Comparison of ENCODE assay signal across 16 cellular contexts in the genomic region with DNA sequence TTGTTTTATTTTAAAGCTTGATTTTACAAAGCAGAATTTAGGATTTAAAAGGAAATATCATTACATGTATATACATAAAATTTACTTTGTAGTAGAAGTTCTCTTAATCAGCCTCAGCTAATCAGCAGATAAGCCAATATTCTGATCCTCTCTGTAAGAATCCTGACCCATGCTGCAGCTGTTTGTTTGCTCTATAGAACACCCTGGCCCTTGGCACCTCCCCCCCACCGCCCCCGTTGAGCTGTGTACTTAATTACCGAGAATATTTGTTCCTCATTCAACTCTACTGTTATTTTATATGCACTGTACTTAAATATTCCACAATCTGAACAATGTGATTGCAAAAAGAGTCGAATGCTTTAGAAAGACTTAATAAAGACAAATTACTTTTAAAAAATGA.
DNase-seq lines count a peak whose midpoint lies in the region; TF ChIP-seq lines count a peak whose summit lies in the region.
"Had no signal": no experiment of that assay in that cellular context is flagged by ENCODE, and none has a peak within 500 bp of the region (broad histone marks: within the 10 kb centered on the region; RNA-seq: fewer than 3 reads in every experiment).

No MANE protein-coding gene starts in this region.

- H3K4me3 ChIP-seq in neural progenitor cell = no peak overlapping the region
- H3K4me3 ChIP-seq: BLaER1, GM12878, GM23338 had no signal

- TF ChIP-seq CTCF in neural progenitor cell (IDR thresholded peaks at IDR 0.05) (no peak), GM13976 (IDR thresholded peaks at IDR 0.05; ENCODE audit: borderline replicate concordance, control extremely low read depth, extremely low read depth, insufficient read depth, missing control alignments) (no peak)

- H2AFZ ChIP-seq in neural progenitor cell (replicated peaks) = no peak overlapping the region
- H2AFZ ChIP-seq: GM23338 had no signal

- H3K27me3 ChIP-seq in neural progenitor cell = no peaks in the 10 kb centered on the region
- H3K27me3 ChIP-seq: BLaER1 had no signal

- peaks cover 14% of the 10 kb centered on the region for H3F3A ChIP-seq in neural progenitor cell (ENCODE audit: low read depth)

- no peak overlapping the region for H3K4me3 Mint-ChIP-seq in neural progenitor cell
- H3K4me3 Mint-ChIP-seq: CD8-positive, alpha-beta memory T cell; GM23338; H9; IgD-negative memory B cell had no signal

- no peak overlapping the region for H3K9ac ChIP-seq in neural progenitor cell
- H3K9ac ChIP-seq: BLaER1 had no signal

- H3K4me1 Mint-ChIP-seq in neural progenitor cell = peaks cover 28% of the 10 kb centered on the region
- H3K4me1 Mint-ChIP-seq: CD8-positive, alpha-beta memory T cell; IgD-negative memory B cell had no signal

- no peaks in the 10 kb centered on the region for H3K79me2 ChIP-seq in neural progenitor cell (ENCODE audit: low read depth)

- no peaks in the 10 kb centered on the region for H3K36me3 Mint-ChIP-seq in neural progenitor cell
- H3K36me3 Mint-ChIP-seq: CD8-positive, alpha-beta memory T cell; IgD-negative memory B cell had no signal

- no peaks in the 10 kb centered on the region for H4K20me1 ChIP-seq in neural progenitor cell (ENCODE audit: low read depth)
- H4K20me1 ChIP-seq: BLaER1 had no signal

- H3K9me3 ChIP-seq in neural progenitor cell (ENCODE audit: low read depth) = no peaks in the 10 kb centered on the region
- H3K9me3 ChIP-seq: BLaER1, Caco-2 had no signal

- H3K36me3 ChIP-seq in neural progenitor cell = no peaks in the 10 kb centered on the region
- H3K36me3 ChIP-seq: BLaER1 had no signal

- H3K9me3 Mint-ChIP-seq in neural progenitor cell = no peaks in the 10 kb centered on the region
- H3K9me3 Mint-ChIP-seq: GM23338 had no signal

- DNase-seq in DMS53 (lab: John Stamatoyannopoulos, UW) (peak; percentile 5), DMS53 treated with DMSO at 0.1 percent for 48 hours (lab: John Stamatoyannopoulos, UW; ENCODE audit: unreplicated experiment) (no peak), NCI-H1417 (lab: John Stamatoyannopoulos, UW) (peak in 2 of 3 experiments; percentile 44 to 77), NCI-H82 (lab: John Stamatoyannopoulos, UW) (peak; percentile 95), neural progenitor cell (ENCODE audit: low spot score) (peak; percentile 35), GM13976 (ENCODE audit: low spot score) (no peak), Ammon's horn (ENCODE audit: low spot score) (no peak)
- DNase-seq: Caco-2; CD8-positive, alpha-beta memory T cell; DMS79; H9 had no signal

- no peak overlapping the region for H3K27ac ChIP-seq in neural progenitor cell
- H3K27ac ChIP-seq: 22Rv1, BLaER1 had no signal

- in situ Hi-C loops in GM13976 (cut with MboI; ENCODE audit: low sequenced_read_pairs, unreplicated experiment) = loop anchor here (10.0 to 25.0 kb wide), 2 partner anchors 142 to 400 kb away; no protein-coding TSS in a partner anchor

- H3K4me2 ChIP-seq in neural progenitor cell = peak overlapping the region; percentile 36
- H3K4me2 ChIP-seq: BLaER1, GM23338 had no signal

- H3K4me1 ChIP-seq in neural progenitor cell = peaks cover 24% of the 10 kb centered on the region
- H3K4me1 ChIP-seq: BLaER1, Caco-2 had no signal

- H3K27me3 Mint-ChIP-seq in neural progenitor cell (ENCODE audit: insufficient read depth, low read depth) = peaks cover 2% of the 10 kb centered on the region

- H3K27ac Mint-ChIP-seq in neural progenitor cell = no peak overlapping the region
- H3K27ac Mint-ChIP-seq: CD8-positive, alpha-beta memory T cell; GM23338; IgD-negative memory B cell had no signal

Comparison
In these comparisons a context has a peak if more than half of its experiments do, and no peak if none do; other contexts are left out.
1. DNase-seq: peak in DMS53 (single experiment), NCI-H1417 (2 of 3), NCI-H82 (single experiment) and neural progenitor cell (single experiment); none in DMS53 treated with DMSO at 0.1 percent for 48 hours (single experiment), GM13976 (single experiment) and Ammon's horn (single experiment).